ENCODE assay signal across 6 cellular contexts in genomic region chr2:210517169-210517693, GRCh38. TPM values are rescaled to one million over a fixed set of nuclear protein-coding genes. Genes with fewer than 3 reads are reported as not detected.
"Had no signal": no experiment of that assay in that cellular context is flagged by ENCODE, and none has a peak within 500 bp of the region (broad histone marks: within the 10 kb centered on the region; RNA-seq: fewer than 3 reads in every experiment).

No MANE protein-coding gene starts in this region.

- ATAC-seq: GM23338, K562 had no signal

- DNase-seq: H9, HCEC 1CT, IMR-90 had no signal

- H3K4me3 ChIP-seq: GM23338, K562 had no signal

RNA-seq across cellular contexts. Expression of gene CPS1, which starts 39.2 kb away (rescaled TPM):
- total RNA-seq: HT-29 had no signal
